Comparison of ENCODE assay signal across 13 cellular contexts in genomic region chr12:32445356-32445755, GRCh38.
"Had no signal": no experiment of that assay in that cellular context is flagged by ENCODE, and none has a peak within 500 bp of the region (broad histone marks: within the 10 kb centered on the region; RNA-seq: fewer than 3 reads in every experiment).

No MANE protein-coding gene starts in this region.

- H3K36me3 ChIP-seq: ascending aorta, colonic mucosa, gastroesophageal sphincter, tibial artery had no signal

- ATAC-seq: activated CD8-positive, alpha-beta T cell treated with anti-CD3 and anti-CD28 coated beads, Interleukin-2, amount 10 ng/mL, durations not matched to agents 7 days and 5 days; activated naive CD8-positive, alpha-beta T cell treated with anti-CD3 and anti-CD28 coated beads, Interleukin-2, amount 50 U/mL, for 24 hours; gastroesophageal sphincter; right cardiac atrium; stimulated activated memory B cell treated with anti-CD40 and anti-IgM and Interleukin-4, amounts not matched to agents 10 μg/mL and 1 μg/mL and 100 μg/mL, for 72 hours had no signal

- H3K9me3 ChIP-seq: ascending aorta, colonic mucosa, gastroesophageal sphincter, tibial artery had no signal

- DNase-seq: activated CD4-positive, alpha-beta T cell treated with anti-CD3 and anti-CD28 coated beads for 48 hours; activated CD8-positive, alpha-beta T cell treated with anti-CD3 and anti-CD28 coated beads, Interleukin-2, amount 10 ng/mL, durations not matched to agents 7 days and 5 days; activated naive CD4-positive, alpha-beta T cell treated with Interleukin-2 at 50 U/mL for 16 hours; activated naive CD8-positive, alpha-beta T cell treated with anti-CD3 and anti-CD28 coated beads, Interleukin-2, amount 50 U/mL, for 24 hours; midbrain; posterior cingulate gyrus; right cardiac atrium; stimulated activated CD4-positive, alpha-beta T cell treated with anti-CD3 and anti-CD28 coated beads, Interleukin-1b, Interleukin-23, amount 100 ng/mL, for 48 hours; tibial artery had no signal

- H3K27ac ChIP-seq: ascending aorta, colonic mucosa, gastroesophageal sphincter, tibial artery had no signal

- H3K4me3 ChIP-seq: ascending aorta, colonic mucosa, gastroesophageal sphincter, tibial artery had no signal

- H3K27me3 ChIP-seq: ascending aorta, colonic mucosa, gastroesophageal sphincter, tibial artery had no signal

- H3K4me1 ChIP-seq: ascending aorta, colonic mucosa, tibial artery had no signal
